17 cellular contexts compared by ENCODE assay signal in genomic region chr13:41107104-41107571, GRCh38. TPM values are rescaled to one million over a fixed set of nuclear protein-coding genes. Genes with fewer than 3 reads are reported as not detected.
DNase-seq lines count a peak whose midpoint lies in the region; ATAC-seq and TF ChIP-seq lines count a peak whose summit lies in the region.
"Had no signal": no experiment of that assay in that cellular context is flagged by ENCODE, and none has a peak within 500 bp of the region (broad histone marks: within the 10 kb centered on the region; RNA-seq: fewer than 3 reads in every experiment).

No MANE protein-coding gene starts in this region.

- peak; percentile 89 for DNase-seq in H9
- DNase-seq in SHP77 treated with DMSO at 0.1 percent for 48 hours (lab: John Stamatoyannopoulos, UW) = peak; percentile 70
- no peak for DNase-seq in AML-193 (lab: John Stamatoyannopoulos, UW)
- DNase-seq in ascending aorta (ENCODE audit: low spot score in 2 of 2) = no peak
- no peak for DNase-seq in endothelial cell (ENCODE audit: low spot score)
- DNase-seq: DMS153, EL, KG1, NCI-H1092 treated with DMSO at 0.1 percent for 48 hours, NCI-H1694 treated with DMSO at 0.1 percent for 48 hours, NCI-H774, Peyer's patch, SIG-M5 had no signal

- H3K36me3 ChIP-seq in iPS-15b (ENCODE audit: control insufficient read depth, insufficient read depth, low read length) = no peaks in the 10 kb centered on the region
- H3K36me3 ChIP-seq in ascending aorta = no peaks in the 10 kb centered on the region
- H3K36me3 ChIP-seq: BE2C, Peyer's patch had no signal

- no peak overlapping the region for H2BK12ac ChIP-seq in H9 (ENCODE audit: insufficient read length, low read depth, low read length)

- H2BK120ac ChIP-seq in H9 (ENCODE audit: low read depth, low read length, poor library complexity, severe bottlenecking) = no peak overlapping the region

- no peak overlapping the region for H2AFZ ChIP-seq in H9 (ENCODE audit: low read length)

- H3K27ac Mint-ChIP-seq in H9 (peak overlapping the region in 1 of 3 experiments; percentile 29; a peak in 1 of 7 replicates), endothelial cell (ENCODE audit: unreplicated experiment) (no peak overlapping the region)

- H4K8ac ChIP-seq in H9 (replicated peaks; ENCODE audit: insufficient read length, low read depth, low read length) = no peak overlapping the region

- no peak overlapping the region for H3K4ac ChIP-seq in H9 (ENCODE audit: low read depth, low read length)

- no peaks in the 10 kb centered on the region for H3K23me2 ChIP-seq in H9 (ENCODE audit: insufficient read length, low read depth, low read length, poor library complexity, severe bottlenecking)

- intact Hi-C loops in ascending aorta (cut with DNase I) = no loop called here

- no peak overlapping the region for H2BK20ac ChIP-seq in H9 (ENCODE audit: low read depth, low read length, poor library complexity, severe bottlenecking)

- no peaks in the 10 kb centered on the region for H3K4me1 ChIP-seq in H9 (ENCODE audit: insufficient read depth, low read length)
- peaks cover 8% of the 10 kb centered on the region for H3K4me1 ChIP-seq in iPS-15b (ENCODE audit: control insufficient read depth, insufficient read depth, low read length)
- H3K4me1 ChIP-seq in ascending aorta = no peaks in the 10 kb centered on the region
- H3K4me1 ChIP-seq: BE2C, Peyer's patch had no signal

- no peaks in the 10 kb centered on the region; a peak in 1 of 5 replicates for H3K9me3 Mint-ChIP-seq in H9
- no peaks in the 10 kb centered on the region for H3K9me3 Mint-ChIP-seq in endothelial cell (ENCODE audit: unreplicated experiment)

- H3K18ac ChIP-seq in H9 (ENCODE audit: insufficient read length, low read depth, low read length) = peak overlapping the region; percentile 27

- H3K27me3 ChIP-seq in H9 (ENCODE audit: insufficient read depth, low read length) (no peaks in the 10 kb centered on the region), iPS-15b (ENCODE audit: control insufficient read depth, insufficient read depth, low read length) (no peaks in the 10 kb centered on the region), ascending aorta (no peaks in the 10 kb centered on the region)
- H3K27me3 ChIP-seq: BE2C, Peyer's patch had no signal

- H3K9me3 ChIP-seq in H9 (ENCODE audit: control insufficient read depth, low read depth, low read length) (no peaks in the 10 kb centered on the region), iPS-15b (ENCODE audit: control insufficient read depth, insufficient read depth, low read length) (no peaks in the 10 kb centered on the region), ascending aorta (no peaks in the 10 kb centered on the region)
- H3K9me3 ChIP-seq: BE2C, Peyer's patch had no signal

- TF ChIP-seq CTCF in H9 (conservative IDR thresholded peaks at IDR 0.05) = no peak
- TF ChIP-seq CTCF in ascending aorta (IDR thresholded peaks at IDR 0.05) = no peak
- no peak for TF ChIP-seq CTCF in endothelial cell (IDR thresholded peaks at IDR 0.05; ENCODE audit: unreplicated experiment)

- H3K56ac ChIP-seq in H9 (ENCODE audit: insufficient read length, low read depth, low read length) = no peak overlapping the region

- no peak overlapping the region for H3K4me2 ChIP-seq in H9 (ENCODE audit: insufficient read depth, insufficient read length, low read length)

- no peak overlapping the region for H3K27ac ChIP-seq in H9 (ENCODE audit: insufficient read length, low read depth, low read length)
- no peak overlapping the region for H3K27ac ChIP-seq in ascending aorta
- H3K27ac ChIP-seq: HL-60, Peyer's patch had no signal

- H3K9ac ChIP-seq in H9 (ENCODE audit: extremely low read depth, insufficient read length, low read length) (no peak overlapping the region), iPS-15b (ENCODE audit: low read depth, low read length) (no peak overlapping the region)

- H3K79me2 ChIP-seq in H9 (ENCODE audit: insufficient read depth, low read length) = no peaks in the 10 kb centered on the region

- H3K36me3 Mint-ChIP-seq in H9 (ENCODE audit: insufficient read depth in 1 of 3, low read depth in 3 of 3) (peaks cover 0 to 3% (median 0%) of the 10 kb centered on the region in 3 experiments; a peak in 2 of 7 replicates), endothelial cell (ENCODE audit: low read depth, unreplicated experiment) (peaks cover 4% of the 10 kb centered on the region)

- H3K14ac ChIP-seq in H9 (ENCODE audit: insufficient read depth, low read length) = no peak overlapping the region

- no peaks in the 10 kb centered on the region for H4K20me1 ChIP-seq in H9 (ENCODE audit: control insufficient read depth, insufficient read depth, insufficient read length)

- H3K4me1 Mint-ChIP-seq in H9 (peaks cover 3 to 13% of the 10 kb centered on the region in 2 experiments), endothelial cell (ENCODE audit: unreplicated experiment) (no peaks in the 10 kb centered on the region)

- H3K4me3 Mint-ChIP-seq in H9 (peak overlapping the region in 1 of 2 experiments; percentile 69; a peak in 3 of 5 replicates), endothelial cell (ENCODE audit: unreplicated experiment) (no peak overlapping the region)

- H3K27me3 Mint-ChIP-seq in H9 (ENCODE audit: low read depth) (no peaks in the 10 kb centered on the region), endothelial cell (ENCODE audit: unreplicated experiment) (peaks cover 6% of the 10 kb centered on the region)

- ATAC-seq in GM18498 (IDR thresholded peaks at IDR 0.05; ENCODE audit: unreplicated experiment) = no peak

- no peak overlapping the region for H4K5ac ChIP-seq in H9 (ENCODE audit: insufficient read length, low read depth, low read length)

- no peak overlapping the region for H2BK5ac ChIP-seq in H9 (ENCODE audit: insufficient read length, low read length)

- WGBS in H9 (ENCODE audit: extremely low coverage, insufficient read length, low lambda C conversion rate) = no CpG with 5 or more reads among the region's 15 CpGs

- H2BK15ac ChIP-seq in H9 (ENCODE audit: low read depth, low read length) = no peak overlapping the region

- H3T11ph ChIP-seq in H9 (ENCODE audit: low read length) = no peak overlapping the region

- no peak overlapping the region for H2AK5ac ChIP-seq in H9 (ENCODE audit: insufficient read length, low read length)

- H3K79me1 ChIP-seq in H9 (ENCODE audit: insufficient read depth, low read depth, low read length, poor library complexity, severe bottlenecking) = no peaks in the 10 kb centered on the region

- peak overlapping the region; percentile 61 for H3K4me3 ChIP-seq in iPS-15b (ENCODE audit: low read depth, low read length)
- no peak overlapping the region for H3K4me3 ChIP-seq in ascending aorta
- H3K4me3 ChIP-seq: Peyer's patch had no signal

- H3K23ac ChIP-seq in H9 (ENCODE audit: insufficient read length, low read depth, low read length) = no peak overlapping the region

- H4K91ac ChIP-seq in H9 (ENCODE audit: insufficient read length, low read depth, low read length) = no peak overlapping the region

RNA-seq across cellular contexts. Expression of gene KBTBD6, which starts 25.5 kb away (rescaled TPM):
- total RNA-seq in H9 (2021) (11.4 and 11.5 TPM in 2 replicates), ascending aorta (2.0 TPM), endothelial cell (ENCODE audit: unreplicated experiment) (5.3 TPM)

RNA-seq across cellular contexts. Expression of gene WBP4, which starts 45.8 kb away (rescaled TPM):
- total RNA-seq in H9 (2021) (7.1 and 7.2 TPM in 2 replicates), ascending aorta (0.96 TPM), endothelial cell (ENCODE audit: unreplicated experiment) (8.2 TPM)

Comparison
In these comparisons a context has a peak if more than half of its experiments do, and no peak if none do; other contexts are left out.
1. DNase-seq: peak in H9 (single experiment) and SHP77 treated with DMSO at 0.1 percent for 48 hours (single experiment); none in AML-193 (0 of 2), ascending aorta (0 of 2) and endothelial cell (single experiment).